Comparison of ENCODE assay signal across 6 cellular contexts in genomic region chr4:80342684-80343083, GRCh38. TPM values are rescaled to one million over a fixed set of nuclear protein-coding genes. Genes with fewer than 3 reads are reported as not detected.
"Had no signal": no experiment of that assay in that cellular context is flagged by ENCODE, and none has a peak within 500 bp of the region (broad histone marks: within the 10 kb centered on the region; RNA-seq: fewer than 3 reads in every experiment).

No MANE protein-coding gene starts in this region.

RNA-seq across cellular contexts. Expression of gene CFAP299, which starts 7.2 kb away (rescaled TPM):
- total RNA-seq: PC-3, PC-9, Peyer's patch, Right ventricle myocardium superior, SJCRH30, SK-MEL-5 had no signal
